Comparison of ENCODE assay signal across 16 cellular contexts in genomic region chr18:48674198-48674721, GRCh38.
A peak's percentile ranks its signal among the peaks of the same experiment; 100 is the strongest.
DNase-seq lines count a peak whose midpoint lies in the region; ATAC-seq and TF ChIP-seq lines count a peak whose summit lies in the region.
"Had no signal": no experiment of that assay in that cellular context is flagged by ENCODE, and none has a peak within 500 bp of the region (broad histone marks: within the 10 kb centered on the region; RNA-seq: fewer than 3 reads in every experiment).

No MANE protein-coding gene starts in this region.

- H3K36me3 ChIP-seq in OCI-LY3 (replicated peaks; ENCODE audit: low read depth, low read length) = peaks cover 11% of the 10 kb centered on the region
- H3K36me3 ChIP-seq in mucosa of descending colon (ENCODE audit: low read depth) = no peaks in the 10 kb centered on the region
- H3K36me3 ChIP-seq in thyroid gland = peaks cover 8 to 11% of the 10 kb centered on the region in 2 donors
- H3K36me3 ChIP-seq: breast epithelium, uterus had no signal

- no peaks in the 10 kb centered on the region; the same call in 1 of the 2 replicates for H3K9me3 ChIP-seq in OCI-LY3 (ENCODE audit: insufficient read depth, low read length)
- no peaks in the 10 kb centered on the region for H3K9me3 ChIP-seq in mucosa of descending colon
- no peaks in the 10 kb centered on the region for H3K9me3 ChIP-seq in thyroid gland
- H3K9me3 ChIP-seq: breast epithelium had no signal

- ATAC-seq in mucosa of descending colon (peak; percentile 66), HG02678 (IDR thresholded peaks at IDR 0.05; ENCODE audit: unreplicated experiment) (no peak)

- peak overlapping the region; percentile 1; the same call in 1 of the 2 replicates for H3K4me2 ChIP-seq in OCI-LY3 (ENCODE audit: low read length)

- peak; percentile 46 for DNase-seq in EH (ENCODE audit: low read depth)
- DNase-seq in fibroblast of mammary gland (ENCODE audit: low read depth) = peak; percentile 44
- DNase-seq in mucosa of descending colon = peak in 2 of 3 donors; percentile 60 to 63
- DNase-seq in thyroid gland = no peak
- no peak for DNase-seq in medulla oblongata (ENCODE audit: extremely low spot score)
- DNase-seq in pons (ENCODE audit: low spot score) = no peak
- DNase-seq: CD4-positive, CD25-positive, alpha-beta regulatory T cell; endodermal cell; NCI-H1105 treated with DMSO at 0.1 percent for 48 hours; NCI-H446 treated with DMSO at 0.1 percent for 48 hours; stimulated activated CD4-positive, alpha-beta T cell treated with anti-CD3 and anti-CD28 coated beads, Interleukin-2, amount 100 ng/mL, for 48 hours; T1000 had no signal

- no peak overlapping the region for H3K4me3 ChIP-seq in OCI-LY3 (ENCODE audit: low read length)
- H3K4me3 ChIP-seq in fibroblast of mammary gland (ENCODE audit: control insufficient read depth, low read depth, low read length) = no peak overlapping the region
- H3K4me3 ChIP-seq in mucosa of descending colon = no peak overlapping the region
- no peak overlapping the region for H3K4me3 ChIP-seq in thyroid gland (replicated peaks in 1 of 3)
- H3K4me3 ChIP-seq: breast epithelium, uterus had no signal

- H3K4me1 ChIP-seq in OCI-LY3 (ENCODE audit: low read length) (peaks cover 35% of the 10 kb centered on the region), mucosa of descending colon (ENCODE audit: low read depth) (peaks cover 6% of the 10 kb centered on the region), thyroid gland (peaks cover 6 to 13% of the 10 kb centered on the region in 2 donors)

- no peaks in the 10 kb centered on the region for H3K79me2 ChIP-seq in OCI-LY3 (ENCODE audit: low read length)

- H3K27ac ChIP-seq in OCI-LY3 (ENCODE audit: low read length) (no peak overlapping the region), thyroid gland (no peak overlapping the region)
- H3K27ac ChIP-seq: breast epithelium, uterus had no signal

- TF ChIP-seq POLR2A in thyroid gland (IDR thresholded peaks at IDR 0.05) = no peak

- no peak overlapping the region for H2AFZ ChIP-seq in OCI-LY3 (ENCODE audit: low read depth, low read length)

- H3K27me3 ChIP-seq in OCI-LY3 (ENCODE audit: low read depth, low read length) (no peaks in the 10 kb centered on the region), thyroid gland (no peaks in the 10 kb centered on the region)
- H3K27me3 ChIP-seq: breast epithelium, uterus had no signal

- TF ChIP-seq CTCF in OCI-LY3 (IDR thresholded peaks at IDR 0.05; ENCODE audit: low read depth, low read length) = peak; percentile 12
- TF ChIP-seq CTCF in fibroblast of mammary gland (conservative IDR thresholded peaks at IDR 0.05; ENCODE audit: control insufficient read depth, insufficient read depth, low read depth, low read length) = no peak
- no peak for TF ChIP-seq CTCF in mucosa of descending colon (IDR thresholded peaks at IDR 0.05)
- no peak for TF ChIP-seq CTCF in thyroid gland (IDR thresholded peaks at IDR 0.05)

- H4K20me1 ChIP-seq in OCI-LY3 (ENCODE audit: insufficient read depth, low read length) = no peaks in the 10 kb centered on the region

- H3K9ac ChIP-seq in OCI-LY3 (ENCODE audit: low read length) = no peak overlapping the region

- 96 to 97% methylated on average over 5 of the region's 5 CpGs for WGBS in thyroid gland, 2 donors

- intact Hi-C loops in mucosa of descending colon (cut with DNase I, micrococcal nuclease) (loop anchor here in 1 of 2 donors (10.0 kb wide), 1 partner anchor 501 kb away; no protein-coding TSS in a partner anchor), thyroid gland (cut with DNase I) (loop anchor here (10.0 kb wide), 3 partner anchors 371 to 771 kb away; no protein-coding TSS in a partner anchor)

Comparison
In these comparisons a context has a peak if more than half of its experiments do, and no peak if none do; other contexts are left out.
1. DNase-seq: peak in EH (single experiment), fibroblast of mammary gland (single experiment) and mucosa of descending colon (2 of 3); none in thyroid gland (0 of 2), medulla oblongata (single experiment) and pons (single experiment).